In genomic region chr2:71692621-71693277, GRCh38 we compare ENCODE assay signal across 21 cellular contexts.
DNase-seq lines count a peak whose midpoint lies in the region; ATAC-seq, FAIRE-seq and TF ChIP-seq lines count a peak whose summit lies in the region.
"Had no signal": no experiment of that assay in that cellular context is flagged by ENCODE, and none has a peak within 500 bp of the region (broad histone marks: within the 10 kb centered on the region; RNA-seq: fewer than 3 reads in every experiment).

No MANE protein-coding gene starts in this region.

- 70 to 83% (median 81%) methylated on average over 10 of the region's 10 CpGs for WGBS in psoas muscle, 3 donors

- no peak overlapping the region for H3K9ac ChIP-seq in kidney (ENCODE audit: low read length in 2 of 2)

- no peak overlapping the region for H3K4me3 ChIP-seq in kidney (ENCODE audit: low read length in 2 of 2)
- no peak overlapping the region for H3K4me3 ChIP-seq in psoas muscle

- H3K9me3 ChIP-seq in kidney (ENCODE audit: control insufficient read depth in 1 of 2, low read length in 2 of 2) (no peaks in the 10 kb centered on the region), psoas muscle (no peaks in the 10 kb centered on the region)

- H3K27ac ChIP-seq in kidney (ENCODE audit: low read depth in 2 of 2, low read length in 2 of 2) = no peak overlapping the region
- H3K27ac ChIP-seq in psoas muscle = peak overlapping the region; percentile 80
- H3K27ac ChIP-seq: HL-60 had no signal

- peaks cover 4 to 6% of the 10 kb centered on the region in 2 donors for H3K27me3 Mint-ChIP-seq in natural killer cell treated with Interleukin-12 subunit alpha and Interleukin-12 subunit beta and Interleukin-15 and Interleukin-18, amount 100 ng/mL, for 72 hours
- H3K27me3 Mint-ChIP-seq in natural killer cell (ENCODE audit: low read depth in 2 of 2) = peaks cover 0 to 4% of the 10 kb centered on the region in 2 donors

- intact Hi-C loops in natural killer cell (cut with micrococcal nuclease) (no loop called here), kidney (cut with DNase I) (no loop called here), psoas muscle (cut with DNase I) (loop anchor here in 1 of 2 donors (5.0 kb wide), 1 partner anchor 95 kb away; no protein-coding TSS in a partner anchor)

- H3K4me1 ChIP-seq in kidney (ENCODE audit: control insufficient read depth in 1 of 2, insufficient read depth in 1 of 2, low read depth in 1 of 2, low read length in 2 of 2) = no peaks in the 10 kb centered on the region
- peaks cover 41% of the 10 kb centered on the region for H3K4me1 ChIP-seq in psoas muscle

- no peaks in the 10 kb centered on the region for H3K27me3 ChIP-seq in psoas muscle (ENCODE audit: insufficient read depth in 3 of 3, low read length in 2 of 3)

- H3K9me3 Mint-ChIP-seq in natural killer cell treated with Interleukin-12 subunit alpha and Interleukin-12 subunit beta and Interleukin-15 and Interleukin-18, amount 100 ng/mL, for 72 hours = no peaks in the 10 kb centered on the region
- no peaks in the 10 kb centered on the region for H3K9me3 Mint-ChIP-seq in natural killer cell

- no peak overlapping the region for H3K27ac Mint-ChIP-seq in natural killer cell treated with Interleukin-12 subunit alpha and Interleukin-12 subunit beta and Interleukin-15 and Interleukin-18, amount 100 ng/mL, for 72 hours
- H3K27ac Mint-ChIP-seq in natural killer cell = no peak overlapping the region

- H3K36me3 Mint-ChIP-seq in natural killer cell treated with Interleukin-12 subunit alpha and Interleukin-12 subunit beta and Interleukin-15 and Interleukin-18, amount 100 ng/mL, for 72 hours = no peaks in the 10 kb centered on the region
- no peaks in the 10 kb centered on the region for H3K36me3 Mint-ChIP-seq in natural killer cell

- DNase-seq in natural killer cell treated with Interleukin-12 subunit alpha and Interleukin-12 subunit beta and Interleukin-15 and Interleukin-18, amount 100 ng/mL, for 72 hours (ENCODE audit: low spot score) = peak; percentile 8
- DNase-seq in natural killer cell (no peak), kidney (peak; percentile 22), psoas muscle (peak in 1 of 2 donors; percentile 34), NCI-H1436 (lab: John Stamatoyannopoulos, UW) (no peak), NCI-H1694 (lab: John Stamatoyannopoulos, UW) (no peak), SK-N-DZ (ENCODE audit: low spot score) (no peak)
- DNase-seq: DMS153, DND-41, Karpas-422, NCI-H1092 treated with DMSO at 0.1 percent for 48 hours, NCI-H1436 treated with DMSO at 0.1 percent for 48 hours, NCI-H1930, NCI-H2107, NCI-H446, NCI-H524 treated with DMSO at 0.1 percent for 48 hours had no signal

- no peak for TF ChIP-seq CTCF in natural killer cell (IDR thresholded peaks at IDR 0.05)
- TF ChIP-seq CTCF in kidney (IDR thresholded peaks at IDR 0.05; ENCODE audit: borderline replicate concordance, extremely low read depth, insufficient read depth) = no peak
- TF ChIP-seq CTCF in psoas muscle (IDR thresholded peaks at IDR 0.05) = no peak

- H3K4me1 Mint-ChIP-seq in natural killer cell treated with Interleukin-12 subunit alpha and Interleukin-12 subunit beta and Interleukin-15 and Interleukin-18, amount 100 ng/mL, for 72 hours (ENCODE audit: low read depth in 2 of 2) = peaks cover 0 to under 1% of the 10 kb centered on the region in 2 donors
- H3K4me1 Mint-ChIP-seq in natural killer cell = no peaks in the 10 kb centered on the region

- FAIRE-seq in kidney (lab: Jason Lieb, UNC) = no peak
- FAIRE-seq: GM12892, GM19239, H54 had no signal

- H3K36me3 ChIP-seq in kidney (ENCODE audit: control insufficient read depth in 1 of 2, insufficient read depth in 2 of 2, low read length in 2 of 2) (no peaks in the 10 kb centered on the region), psoas muscle (ENCODE audit: insufficient read depth in 1 of 2, low read depth in 1 of 2) (peaks cover 0 to 10% of the 10 kb centered on the region in 2 donors)

- ATAC-seq in natural killer cell treated with Interleukin-12 subunit alpha and Interleukin-12 subunit beta and Interleukin-15 and Interleukin-18, amount 100 ng/mL, for 72 hours = no peak
- ATAC-seq in natural killer cell = no peak
- peak in 1 of 4 donors; percentile 4 for ATAC-seq in psoas muscle
- ATAC-seq: Panc1 had no signal

- no peak overlapping the region for H3K4me3 Mint-ChIP-seq in natural killer cell treated with Interleukin-12 subunit alpha and Interleukin-12 subunit beta and Interleukin-15 and Interleukin-18, amount 100 ng/mL, for 72 hours
- H3K4me3 Mint-ChIP-seq in natural killer cell = no peak overlapping the region

Comparison
In these comparisons a context has a peak if more than half of its experiments do, and no peak if none do; other contexts are left out.
1. DNase-seq: peak in natural killer cell treated with Interleukin-12 subunit alpha and Interleukin-12 subunit beta and Interleukin-15 and Interleukin-18, amount 100 ng/mL, for 72 hours (single experiment) and kidney (single experiment); none in natural killer cell (single experiment), NCI-H1436 (single experiment), NCI-H1694 (single experiment) and SK-N-DZ (single experiment).